ENCODE assay signal across 26 cellular contexts in the genomic region with DNA sequence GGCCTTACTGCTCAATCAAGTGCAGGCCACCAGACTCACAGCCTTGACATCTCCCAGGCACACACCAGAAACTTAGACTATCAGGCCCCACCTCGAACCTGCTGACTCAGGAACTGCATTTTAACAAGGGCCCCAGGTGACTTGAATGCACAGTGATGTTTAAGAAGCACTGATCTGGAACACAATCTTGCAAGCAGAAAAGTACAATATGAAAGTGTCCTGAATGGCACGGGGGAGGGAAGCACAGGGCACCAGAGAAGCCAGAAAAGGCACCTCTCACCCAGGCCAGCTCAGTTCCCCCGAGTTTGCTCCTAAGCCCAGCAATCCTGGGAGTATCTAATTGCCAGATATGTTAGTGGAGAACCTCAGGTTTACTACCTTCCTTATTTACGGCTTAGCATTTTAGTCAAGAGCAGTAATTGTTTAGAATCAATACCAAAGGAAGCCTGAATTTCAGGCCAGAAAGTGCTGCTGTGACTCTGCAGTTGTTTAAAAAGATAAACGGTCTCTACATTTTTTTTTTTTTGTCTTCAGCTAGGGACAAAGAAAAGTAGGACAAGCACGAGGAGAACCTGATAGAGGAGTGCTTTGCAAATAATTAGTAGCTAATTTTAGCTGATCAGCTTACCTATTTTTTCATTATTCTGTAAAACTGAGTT. TPM values are rescaled to one million over a fixed set of nuclear protein-coding genes. Genes with fewer than 3 reads are reported as not detected.
DNase-seq lines count a peak whose midpoint lies in the region; ATAC-seq and TF ChIP-seq lines count a peak whose summit lies in the region.
"Had no signal": no experiment of that assay in that cellular context is flagged by ENCODE, and none has a peak within 500 bp of the region (broad histone marks: within the 10 kb centered on the region; RNA-seq: fewer than 3 reads in every experiment).

No MANE protein-coding gene starts in this region.

- no peaks in the 10 kb centered on the region for H3K79me2 ChIP-seq in GM23338 (replicated peaks; ENCODE audit: insufficient read depth)

- no peaks in the 10 kb centered on the region for H3K9me2 ChIP-seq in GM23338 (ENCODE audit: insufficient read depth)

- H2AFZ ChIP-seq in GM23338: peak overlapping the region; percentile 85

- no peaks in the 10 kb centered on the region for H3F3A ChIP-seq in GM23338 (replicated peaks; ENCODE audit: low read depth)

- ATAC-seq in GM23338 (peak; percentile 39), GM19455 (IDR thresholded peaks at IDR 0.05; ENCODE audit: unreplicated experiment) (no peak), GM18867 (IDR thresholded peaks at IDR 0.05; ENCODE audit: unreplicated experiment) (no peak)
- ATAC-seq: activated CD4-positive, alpha-beta T cell treated with anti-CD3 and anti-CD28 coated beads for 36 hours; effector memory CD8-positive, alpha-beta T cell; gastrocnemius medialis; HCT116; left cardiac atrium; psoas muscle; stimulated activated naive CD8-positive, alpha-beta T cell treated with anti-CD3 and anti-CD28 coated beads, Interleukin-15, Interleukin-2, amounts not matched to agents 100 U/mL and 50 U/mL, for 24 hours had no signal

- peak overlapping the region; percentile 39 for H3K9ac ChIP-seq in NT2/D1 (ENCODE audit: insufficient read length, low read depth)

- H3K9me3 Mint-ChIP-seq in GM23338 (no peaks in the 10 kb centered on the region), progenitor cell of endocrine pancreas (ENCODE audit: low read depth) (no peaks in the 10 kb centered on the region)
- H3K9me3 Mint-ChIP-seq: CD4-positive, CD25-positive, alpha-beta regulatory T cell; effector memory CD8-positive, alpha-beta T cell had no signal

- TF ChIP-seq CTCF in GM23338 (conservative IDR thresholded peaks at IDR 0.05; ENCODE audit: low read depth in 2 of 2) (no peak), epithelial cell of esophagus (IDR thresholded peaks at IDR 0.05; ENCODE audit: insufficient read depth, low read depth, low read length, missing control alignments) (no peak), progenitor cell of endocrine pancreas (IDR thresholded peaks at IDR 0.05; ENCODE audit: unreplicated experiment) (no peak)

- H3K27ac Mint-ChIP-seq in GM23338 (peak overlapping the region; percentile 38), progenitor cell of endocrine pancreas (peak overlapping the region; percentile 14)
- H3K27ac Mint-ChIP-seq: activated CD4-positive, alpha-beta T cell treated with anti-CD3 and anti-CD28 coated beads for 36 hours; activated naive CD8-positive, alpha-beta T cell; CD4-positive, CD25-positive, alpha-beta regulatory T cell; effector memory CD8-positive, alpha-beta T cell had no signal

- H3K4me1 ChIP-seq in GM23338 (ENCODE audit: insufficient read depth): 0 out of 2 replicates have a peak, but pooled peaks cover 4% of the 10 kb centered on the region
- no peaks in the 10 kb centered on the region for H3K4me1 ChIP-seq in NT2/D1 (ENCODE audit: insufficient read depth, insufficient read length)
- H3K4me1 ChIP-seq: gastrocnemius medialis, psoas muscle, uterus had no signal

- H3K27me3 ChIP-seq in GM23338 (ENCODE audit: insufficient read depth): no peaks in the 10 kb centered on the region
- no peaks in the 10 kb centered on the region for H3K27me3 ChIP-seq in NT2/D1 (ENCODE audit: insufficient read depth, insufficient read length)
- H3K27me3 ChIP-seq: colonic mucosa, gastrocnemius medialis, testis, uterus had no signal

- DNase-seq in GM23338 (ENCODE audit: low spot score): no peak
- DNase-seq in NT2/D1 (ENCODE audit: low read depth, low spot score): no peak
- peak; percentile 23 for DNase-seq in epithelial cell of esophagus (ENCODE audit: low read depth)
- DNase-seq in progenitor cell of endocrine pancreas (ENCODE audit: low spot score, unreplicated experiment): no peak
- DNase-seq in AG20443 (ENCODE audit: low spot score): no peak
- DNase-seq: activated CD4-positive, alpha-beta T cell treated with anti-CD3 and anti-CD28 coated beads for 36 hours; activated T-cell treated with anti-CD3 and anti-CD28 coated beads for 4 hours; anterior cingulate cortex; CD4-positive, CD25-positive, alpha-beta regulatory T cell; colonic mucosa; effector memory CD8-positive, alpha-beta T cell; gastrocnemius medialis; Karpas-422; left cardiac atrium; mesenchymal stem cell; MV-4-11; NCI-H146; NCI-H69; psoas muscle; stimulated activated naive CD8-positive, alpha-beta T cell treated with anti-CD3 and anti-CD28 coated beads, Interleukin-15, Interleukin-2, amounts not matched to agents 100 U/mL and 50 U/mL, for 24 hours; testis; uterus had no signal

- no peaks in the 10 kb centered on the region for H4K20me1 ChIP-seq in GM23338 (replicated peaks; ENCODE audit: insufficient read depth)

- peaks cover 10% of the 10 kb centered on the region; the same call in 2 of the 3 replicates for H3K4me1 Mint-ChIP-seq in GM23338
- H3K4me1 Mint-ChIP-seq in progenitor cell of endocrine pancreas (ENCODE audit: low read depth): peaks cover 14% of the 10 kb centered on the region
- H3K4me1 Mint-ChIP-seq: activated CD4-positive, alpha-beta T cell treated with anti-CD3 and anti-CD28 coated beads for 36 hours; CD4-positive, CD25-positive, alpha-beta regulatory T cell had no signal

- H3K27me3 Mint-ChIP-seq in GM23338 (ENCODE audit: insufficient read depth, low read depth, poor library complexity) (no peaks in the 10 kb centered on the region), progenitor cell of endocrine pancreas (peaks cover 17% of the 10 kb centered on the region)
- H3K27me3 Mint-ChIP-seq: activated CD4-positive, alpha-beta T cell treated with anti-CD3 and anti-CD28 coated beads for 36 hours; effector memory CD8-positive, alpha-beta T cell had no signal

- H3K36me3 Mint-ChIP-seq in GM23338 (ENCODE audit: low read depth): no peaks in the 10 kb centered on the region
- H3K36me3 Mint-ChIP-seq in progenitor cell of endocrine pancreas (ENCODE audit: insufficient read depth): no peaks in the 10 kb centered on the region
- H3K36me3 Mint-ChIP-seq: activated naive CD8-positive, alpha-beta T cell; CD4-positive, CD25-positive, alpha-beta regulatory T cell had no signal

- H3K9me3 ChIP-seq in NT2/D1 (ENCODE audit: insufficient read depth, low read length): no peaks in the 10 kb centered on the region
- H3K9me3 ChIP-seq: colonic mucosa, gastrocnemius medialis, psoas muscle, testis, uterus had no signal

- H3K36me3 ChIP-seq in GM23338 (ENCODE audit: insufficient read depth) (no peaks in the 10 kb centered on the region), NT2/D1 (ENCODE audit: insufficient read depth, insufficient read length, low read length) (no peaks in the 10 kb centered on the region)
- H3K36me3 ChIP-seq: colonic mucosa, gastrocnemius medialis, uterus had no signal

- no peak overlapping the region for H3K4me2 ChIP-seq in GM23338

- H3K4me3 Mint-ChIP-seq in GM23338 (no peak overlapping the region), progenitor cell of endocrine pancreas (ENCODE audit: low read depth) (no peak overlapping the region)
- H3K4me3 Mint-ChIP-seq: activated CD4-positive, alpha-beta T cell treated with anti-CD3 and anti-CD28 coated beads for 36 hours; activated naive CD8-positive, alpha-beta T cell; CD4-positive, CD25-positive, alpha-beta regulatory T cell; effector memory CD8-positive, alpha-beta T cell had no signal

- no peak overlapping the region for H3K4me3 ChIP-seq in GM23338
- no peak overlapping the region for H3K4me3 ChIP-seq in NT2/D1 (ENCODE audit: insufficient read length, low read depth)
- H3K4me3 ChIP-seq in epithelial cell of esophagus (ENCODE audit: low read length): no peak overlapping the region
- H3K4me3 ChIP-seq: colonic mucosa, gastrocnemius medialis, psoas muscle, testis, uterus had no signal

- H3K27ac ChIP-seq in GM23338 (ENCODE audit: low read depth): no peak overlapping the region
- H3K27ac ChIP-seq: colonic mucosa, gastrocnemius medialis, psoas muscle, testis, uterus had no signal

TF ChIP-seq in GM23338, 12 proteins besides CTCF, POLR2A, EP300 and RAD21 (continues in another document):
- TF ChIP-seq NANOG (IDR thresholded peaks at IDR 0.05; ENCODE audit: borderline replicate concordance) (no peak), EZH2phosphoT487 (IDR thresholded peaks at IDR 0.05; ENCODE audit: unreplicated experiment) (no peak)
- TF ChIP-seq, protein P1, sequence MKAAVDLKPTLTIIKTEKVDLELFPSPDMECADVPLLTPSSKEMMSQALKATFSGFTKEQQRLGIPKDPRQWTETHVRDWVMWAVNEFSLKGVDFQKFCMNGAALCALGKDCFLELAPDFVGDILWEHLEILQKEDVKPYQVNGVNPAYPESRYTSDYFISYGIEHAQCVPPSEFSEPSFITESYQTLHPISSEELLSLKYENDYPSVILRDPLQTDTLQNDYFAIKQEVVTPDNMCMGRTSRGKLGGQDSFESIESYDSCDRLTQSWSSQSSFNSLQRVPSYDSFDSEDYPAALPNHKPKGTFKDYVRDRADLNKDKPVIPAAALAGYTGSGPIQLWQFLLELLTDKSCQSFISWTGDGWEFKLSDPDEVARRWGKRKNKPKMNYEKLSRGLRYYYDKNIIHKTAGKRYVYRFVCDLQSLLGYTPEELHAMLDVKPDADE (IDR thresholded peaks at IDR 0.05): no peak
- TF ChIP-seq, protein P2, sequence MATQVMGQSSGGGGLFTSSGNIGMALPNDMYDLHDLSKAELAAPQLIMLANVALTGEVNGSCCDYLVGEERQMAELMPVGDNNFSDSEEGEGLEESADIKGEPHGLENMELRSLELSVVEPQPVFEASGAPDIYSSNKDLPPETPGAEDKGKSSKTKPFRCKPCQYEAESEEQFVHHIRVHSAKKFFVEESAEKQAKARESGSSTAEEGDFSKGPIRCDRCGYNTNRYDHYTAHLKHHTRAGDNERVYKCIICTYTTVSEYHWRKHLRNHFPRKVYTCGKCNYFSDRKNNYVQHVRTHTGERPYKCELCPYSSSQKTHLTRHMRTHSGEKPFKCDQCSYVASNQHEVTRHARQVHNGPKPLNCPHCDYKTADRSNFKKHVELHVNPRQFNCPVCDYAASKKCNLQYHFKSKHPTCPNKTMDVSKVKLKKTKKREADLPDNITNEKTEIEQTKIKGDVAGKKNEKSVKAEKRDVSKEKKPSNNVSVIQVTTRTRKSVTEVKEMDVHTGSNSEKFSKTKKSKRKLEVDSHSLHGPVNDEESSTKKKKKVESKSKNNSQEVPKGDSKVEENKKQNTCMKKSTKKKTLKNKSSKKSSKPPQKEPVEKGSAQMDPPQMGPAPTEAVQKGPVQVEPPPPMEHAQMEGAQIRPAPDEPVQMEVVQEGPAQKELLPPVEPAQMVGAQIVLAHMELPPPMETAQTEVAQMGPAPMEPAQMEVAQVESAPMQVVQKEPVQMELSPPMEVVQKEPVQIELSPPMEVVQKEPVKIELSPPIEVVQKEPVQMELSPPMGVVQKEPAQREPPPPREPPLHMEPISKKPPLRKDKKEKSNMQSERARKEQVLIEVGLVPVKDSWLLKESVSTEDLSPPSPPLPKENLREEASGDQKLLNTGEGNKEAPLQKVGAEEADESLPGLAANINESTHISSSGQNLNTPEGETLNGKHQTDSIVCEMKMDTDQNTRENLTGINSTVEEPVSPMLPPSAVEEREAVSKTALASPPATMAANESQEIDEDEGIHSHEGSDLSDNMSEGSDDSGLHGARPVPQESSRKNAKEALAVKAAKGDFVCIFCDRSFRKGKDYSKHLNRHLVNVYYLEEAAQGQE (IDR thresholded peaks at IDR 0.05; ENCODE audit: unreplicated experiment): no peak

RNA-seq across cellular contexts. Expression of a gene that starts 50.9 kb away (rescaled TPM):
- 29.4 and 40.1 TPM in 2 replicates for total RNA-seq in GM23338 (2014; rRNA removed; shearing (Covaris generic))
- polyA plus RNA-seq in GM23338 (2016; fragmentation: Nextera tagmentation; extraction: Ambion mirVana): 12.2 and 17.7 TPM in 2 replicates
- total RNA-seq in progenitor cell of endocrine pancreas: 32.7 and 35.3 TPM in 2 replicates
